ENCODE assay signal across 1 cellular context in genomic region chr20:31663524-31663837, GRCh38.
TF ChIP-seq lines count a peak whose summit lies in the region.

No MANE protein-coding gene starts in this region.

TF ChIP-seq in HepG2, 621 proteins besides CTCF, POLR2A, EP300 and RAD21:
- TF ChIP-seq SOX13 (IDR thresholded peaks at IDR 0.05) = no peak
- TF ChIP-seq SOX13 (CRISPR knock-in tag; conservative IDR thresholded peaks at IDR 0.05 in 1 of 2, IDR thresholded peaks at IDR 0.05 in 1 of 2) = 0 out of 4 replicates have a peak, but pooled peaks of 1 of the 2 experiments have one; percentile 40
- no peak; the same call in 1 of the 2 replicates for TF ChIP-seq FOSL2 (CRISPR knock-in tag; IDR thresholded peaks at IDR 0.05)
- no peak for TF ChIP-seq ZNF274 (CRISPR knock-in tag; IDR thresholded peaks at IDR 0.05)
- 0 out of 2 replicates have a peak, but pooled peaks have one; percentile 2 for TF ChIP-seq ZNF501 (CRISPR knock-in tag; IDR thresholded peaks at IDR 0.05)
- TF ChIP-seq RFXAP (CRISPR knock-in tag; IDR thresholded peaks at IDR 0.05; ENCODE audit: borderline replicate concordance) = no peak
- 0 out of 2 replicates have a peak, but pooled peaks have one; percentile 6 for TF ChIP-seq CHD4 (IDR thresholded peaks at IDR 0.05; ENCODE audit: borderline replicate concordance, low read length)
- TF ChIP-seq TEAD3 (CRISPR knock-in tag; optimal IDR thresholded peaks at IDR 0.05; ENCODE audit: borderline replicate concordance) = peak; percentile 87
- peak; percentile 12 for TF ChIP-seq PHF5A (CRISPR knock-in tag; IDR thresholded peaks at IDR 0.05; ENCODE audit: low read depth, unreplicated experiment)
- no peak for TF ChIP-seq ZEB1 (IDR thresholded peaks at IDR 0.05; ENCODE audit: insufficient replicate concordance, low read depth)
- no peak for TF ChIP-seq THAP7 (CRISPR knock-in tag; IDR thresholded peaks at IDR 0.05)
- TF ChIP-seq ZBTB4 (CRISPR knock-in tag; IDR thresholded peaks at IDR 0.05; ENCODE audit: borderline replicate concordance) = 0 out of 2 replicates have a peak, but pooled peaks have one; percentile 7
- 0 out of 2 replicates have a peak, but pooled peaks have one; percentile 11 for TF ChIP-seq ZNF792 (CRISPR knock-in tag; IDR thresholded peaks at IDR 0.05)
- 0 out of 2 replicates have a peak, but pooled peaks have one; percentile 2 for TF ChIP-seq ZBTB7B (CRISPR knock-in tag; IDR thresholded peaks at IDR 0.05)
- TF ChIP-seq CREM (IDR thresholded peaks at IDR 0.05) = no peak
- no peak for TF ChIP-seq CREM (CRISPR knock-in tag; IDR thresholded peaks at IDR 0.05)
- TF ChIP-seq MAF1 (CRISPR knock-in tag; IDR thresholded peaks at IDR 0.05; ENCODE audit: borderline replicate concordance) = no peak
- no peak for TF ChIP-seq ZNF776 (CRISPR knock-in tag; IDR thresholded peaks at IDR 0.05)
- TF ChIP-seq TOPORS (CRISPR knock-in tag; IDR thresholded peaks at IDR 0.05) = no peak
- no peak for TF ChIP-seq FOXA1 (IDR thresholded peaks at IDR 0.05)
- TF ChIP-seq FOXA1 (CRISPR knock-in tag; IDR thresholded peaks at IDR 0.05) = no peak
- TF ChIP-seq RARA (CRISPR knock-in tag; IDR thresholded peaks at IDR 0.05) = no peak
- TF ChIP-seq ZNF318 (CRISPR knock-in tag; IDR thresholded peaks at IDR 0.05) = 0 out of 2 replicates have a peak, but pooled peaks have one; percentile 25
- no peak for TF ChIP-seq HDAC2 (CRISPR knock-in tag; IDR thresholded peaks at IDR 0.05)
- TF ChIP-seq ZNF615 (CRISPR knock-in tag; IDR thresholded peaks at IDR 0.05; ENCODE audit: borderline replicate concordance) = 0 out of 2 replicates have a peak, but pooled peaks have one; percentile 69
- TF ChIP-seq HNF4A (CRISPR knock-in tag; IDR thresholded peaks at IDR 0.05) = no peak
- TF ChIP-seq HOXD1 (CRISPR knock-in tag; IDR thresholded peaks at IDR 0.05) = no peak
- TF ChIP-seq ZNF205 (CRISPR knock-in tag; IDR thresholded peaks at IDR 0.05) = no peak
- no peak for TF ChIP-seq GFI1 (CRISPR knock-in tag; IDR thresholded peaks at IDR 0.05; ENCODE audit: borderline replicate concordance)
- TF ChIP-seq ZNF746 (CRISPR knock-in tag; IDR thresholded peaks at IDR 0.05) = peak; percentile 27; the same call in 1 of the 2 replicates
- TF ChIP-seq ZFP82 (CRISPR knock-in tag; IDR thresholded peaks at IDR 0.05; ENCODE audit: borderline replicate concordance) = 0 out of 2 replicates have a peak, but pooled peaks have one; percentile 71
- TF ChIP-seq ZNF747 (CRISPR knock-in tag; IDR thresholded peaks at IDR 0.05; ENCODE audit: borderline replicate concordance) = no peak
- TF ChIP-seq ZNF784 (CRISPR knock-in tag; IDR thresholded peaks at IDR 0.05; ENCODE audit: borderline replicate concordance) = no peak
TF ChIP-seq in HepG2: peak in this region for 12.
